8 cellular contexts compared by ENCODE assay signal in the genomic region with DNA sequence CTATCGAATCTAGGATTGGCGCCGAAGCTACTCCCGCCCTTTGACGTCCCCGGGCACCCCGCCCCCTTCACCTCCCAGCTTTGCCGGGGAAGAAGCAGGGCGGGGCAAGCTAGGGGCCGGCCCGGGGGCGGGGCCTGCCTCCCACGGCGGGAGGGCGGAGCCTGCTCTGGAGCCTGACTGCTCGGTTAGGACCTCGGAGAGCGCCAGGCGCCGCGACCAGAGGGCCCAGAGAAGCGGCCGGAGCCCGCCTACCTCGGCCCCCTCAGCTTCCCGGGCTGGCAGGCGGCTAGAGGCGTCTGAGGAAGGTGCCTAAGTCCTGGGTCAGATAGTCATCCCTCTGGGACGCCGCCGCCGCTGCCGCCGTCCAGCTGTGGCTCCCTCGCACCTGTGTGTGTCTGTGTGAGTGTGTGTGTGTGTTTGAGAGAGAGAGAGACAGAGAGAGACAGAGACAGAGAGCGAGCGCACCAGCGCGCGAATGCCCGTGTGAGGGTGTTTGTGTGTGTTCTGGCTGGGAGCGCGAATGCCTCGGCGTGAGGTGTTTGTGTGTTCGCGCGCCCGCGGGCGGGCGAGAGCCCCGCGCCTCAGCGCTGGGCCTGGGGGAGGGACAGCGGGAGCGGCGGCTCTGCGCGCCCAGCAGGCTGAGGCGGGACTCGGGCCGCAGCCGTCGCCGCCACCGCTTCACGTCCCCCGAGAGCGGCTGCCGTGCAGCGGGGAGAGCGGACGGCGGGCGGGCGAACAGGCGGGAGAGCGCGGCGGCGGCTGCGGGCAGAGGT. TPM values are rescaled to one million over a fixed set of nuclear protein-coding genes. Genes with fewer than 3 reads are reported as not detected.
DNase-seq lines count a peak whose midpoint lies in the region; ATAC-seq and TF ChIP-seq lines count a peak whose summit lies in the region.

TSS of gene STXBP5L (plus strand) at position 176 of the 773 bp plus-strand sequence. CDS start 1,374 bp downstream, outside the sequence.

- H3K27me3 ChIP-seq in endodermal cell (ENCODE audit: control insufficient read depth, insufficient read depth, low read length, poor library complexity, severe bottlenecking): peaks cover 39% of the 10 kb centered on the region

- H3K27ac ChIP-seq in endodermal cell (ENCODE audit: low read depth, low read length) (no peak within 1 kb of the TSS), mesodermal cell (ENCODE audit: low read depth, low read length, severe bottlenecking) (peak within 1 kb of the TSS; percentile 37)

- DNase-seq in T47D (ENCODE audit: low read depth in 1 of 2, low spot score in 1 of 2) (peak; percentile 55 to 94), MCF 10A (ENCODE audit: unreplicated experiment) (no peak), NCI-H1092 (lab: John Stamatoyannopoulos, UW) (peak; percentile 96), endodermal cell (peak; percentile 99)
- peak; percentile 79 for DNase-seq in activated CD4-positive, alpha-beta T cell treated with anti-CD3 and anti-CD28 coated beads for 48 hours
- DNase-seq in stimulated activated CD8-positive, alpha-beta memory T cell treated with anti-CD3 and anti-CD28 coated beads, Interleukin-2, amount 100 ng/mL, for 48 hours (ENCODE audit: low read depth in 2 of 2): peak; percentile 53 to 60

- H3K27me3 Mint-ChIP-seq in MCF 10A (ENCODE audit: insufficient read depth, unreplicated experiment): peaks cover 90% of the 10 kb centered on the region
- H3K27me3 Mint-ChIP-seq in endodermal cell (ENCODE audit: insufficient read depth): peaks cover 49% of the 10 kb centered on the region

- H3K4me1 Mint-ChIP-seq in MCF 10A (ENCODE audit: insufficient read depth, unreplicated experiment): peaks cover 5% of the 10 kb centered on the region
- H3K4me1 Mint-ChIP-seq in endodermal cell: peaks cover 12% of the 10 kb centered on the region

- H3K4me1 ChIP-seq in endodermal cell (ENCODE audit: control insufficient read depth, insufficient read depth, low read length): no peaks in the 10 kb centered on the region
- H3K4me1 ChIP-seq in mesodermal cell (ENCODE audit: control insufficient read depth, insufficient read depth, low read length, poor library complexity, severe bottlenecking): no peaks in the 10 kb centered on the region

- CTCF ChIA-PET in MCF 10A (lab: Yijun Ruan, JAX): no interaction called here

- 0 to 1% methylated on average over 28 to 77 of the region's 83 CpGs for WGBS in endodermal cell (ENCODE audit: insufficient coverage in 1 of 2, insufficient read length in 1 of 2), 2 experiments
- 0 to 1% methylated on average over 27 to 28 of the region's 83 CpGs for WGBS in mesodermal cell (ENCODE audit: insufficient coverage in 2 of 2), 2 experiments

- H3K36me3 Mint-ChIP-seq in MCF 10A (ENCODE audit: insufficient read depth, unreplicated experiment): peaks cover 5% of the 10 kb centered on the region
- H3K36me3 Mint-ChIP-seq in endodermal cell (ENCODE audit: low read depth): no peaks in the 10 kb centered on the region

- intact Hi-C loops in MCF 10A (cut with micrococcal nuclease): no loop called here

- H3K9me3 ChIP-seq in endodermal cell (ENCODE audit: control insufficient read depth, low read length): no peaks in the 10 kb centered on the region
- no peaks in the 10 kb centered on the region for H3K9me3 ChIP-seq in mesodermal cell (ENCODE audit: control insufficient read depth, low read length)

- ATAC-seq in HG02623 (IDR thresholded peaks at IDR 0.05; ENCODE audit: unreplicated experiment): peak; percentile 94

- H3K9ac ChIP-seq in endodermal cell (ENCODE audit: extremely low read depth, low read length, poor library complexity, severe bottlenecking): peak within 1 kb of the TSS; percentile 0

- H3K9me3 Mint-ChIP-seq in MCF 10A (ENCODE audit: unreplicated experiment) (no peaks in the 10 kb centered on the region), endodermal cell (no peaks in the 10 kb centered on the region)

- in situ Hi-C loops in T47D (cut with HindIII; ENCODE audit: low pct_unique_long_range_greater_than_20kb, low sequenced_read_pairs): no loop called here

- H3K4me3 ChIP-seq in endodermal cell (ENCODE audit: low read length): peak within 1 kb of the TSS; percentile 84
- H3K4me3 ChIP-seq in mesodermal cell (ENCODE audit: extremely low read depth, insufficient read depth, low read length, poor library complexity, severe bottlenecking): peak within 1 kb of the TSS; percentile 55

- no peak for TF ChIP-seq CTCF in MCF 10A (IDR thresholded peaks at IDR 0.05; ENCODE audit: unreplicated experiment)
- no peak for TF ChIP-seq CTCF in endodermal cell (conservative IDR thresholded peaks at IDR 0.05)

- POLR2A ChIA-PET in MCF 10A (lab: Yijun Ruan, JAX): no interaction called here

- H3K4me3 Mint-ChIP-seq in MCF 10A (ENCODE audit: unreplicated experiment) (no peak within 1 kb of the TSS), endodermal cell (peak within 1 kb of the TSS; percentile 71)

- no peaks in the 10 kb centered on the region for H3K36me3 ChIP-seq in endodermal cell (ENCODE audit: control insufficient read depth, insufficient read depth, low read length)
- H3K36me3 ChIP-seq in mesodermal cell (ENCODE audit: control insufficient read depth, insufficient read depth, low read length): no peaks in the 10 kb centered on the region

- BruUV-seq in MCF 10A (replicated peaks; lab: Mats Ljungman, UMichigan): no TSS peak

- H3K27ac Mint-ChIP-seq in MCF 10A (ENCODE audit: low read depth, unreplicated experiment) (no peak within 1 kb of the TSS), endodermal cell (peak within 1 kb of the TSS; percentile 81)

RNA-seq across cellular contexts. Expression of gene STXBP5L, which starts in this region (rescaled TPM):
- not detected in 2 replicates for total RNA-seq in MCF 10A (2022)
- 1 to 10 TPM in 1 of 2 donors, under 1 TPM in 1; 0.97 to 3.6 TPM for total RNA-seq in endodermal cell
- polyA plus RNA-seq in endodermal cell (2013, experiment 1 of 2): 1.4 TPM
- 1.4 TPM for polyA plus RNA-seq in endodermal cell (2013, experiment 2 of 2)
- polyA plus RNA-seq in mesodermal cell (2013, experiment 1 of 2): 2.1 TPM
- polyA plus RNA-seq in mesodermal cell (2013, experiment 2 of 2): 1.7 TPM
